ENCODE assay signal across 7 cellular contexts in the genomic region with DNA sequence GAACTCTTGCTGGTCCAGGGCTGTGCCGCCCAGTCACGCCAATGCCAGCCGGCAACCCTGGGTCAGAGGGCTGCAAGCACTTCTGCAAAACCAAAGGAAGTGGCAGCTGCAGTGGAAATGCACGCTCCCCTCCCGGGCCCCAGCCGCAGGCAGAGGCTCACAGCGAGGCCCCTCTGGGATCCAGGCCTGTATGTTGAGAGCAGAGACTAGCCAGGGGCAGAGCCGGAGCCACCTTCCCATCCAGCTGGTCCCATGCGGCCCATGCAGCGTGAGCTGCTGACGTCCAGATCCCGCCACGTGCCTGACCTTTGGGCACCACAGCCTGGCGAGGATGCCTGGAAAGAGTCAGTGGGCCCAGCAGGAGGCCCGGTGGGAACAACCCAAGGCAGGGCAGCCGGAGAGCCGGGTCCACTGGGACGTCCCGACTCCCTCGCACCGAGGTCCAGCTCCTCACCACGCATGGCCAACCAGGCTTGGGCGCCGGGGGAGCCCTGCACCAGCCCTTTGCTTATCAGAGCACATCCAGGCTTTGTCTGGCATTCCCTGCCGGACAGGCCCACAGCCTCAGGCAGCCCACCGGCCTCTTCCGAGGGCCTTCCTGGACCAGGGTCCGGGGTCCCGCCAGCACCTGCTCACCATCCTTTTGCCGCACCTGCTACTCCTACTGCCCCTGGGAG. TPM values are rescaled to one million over a fixed set of nuclear protein-coding genes. Genes with fewer than 3 reads are reported as not detected.
DNase-seq lines count a peak whose midpoint lies in the region; ATAC-seq and TF ChIP-seq lines count a peak whose summit lies in the region.

No MANE protein-coding gene starts in this region.

- ATAC-seq in activated T-helper 17 cell treated with anti-CD3 and anti-CD28 coated beads, Interleukin-2, amount 50 U/mL, for 72 hours (replicated peaks), result no peak

- peaks cover 28% of the 10 kb centered on the region for H3K4me1 Mint-ChIP-seq in activated T-helper 17 cell treated with anti-CD3 and anti-CD28 coated beads, Interleukin-2, amount 50 U/mL, for 72 hours
- peaks cover 51% of the 10 kb centered on the region for H3K4me1 Mint-ChIP-seq in nephron progenitor cell

- no peaks in the 10 kb centered on the region for H3K27me3 ChIP-seq in HAP-1 (ENCODE audit: low read depth)

- no peaks in the 10 kb centered on the region for H3K36me3 ChIP-seq in HAP-1 (replicated peaks)

- DNase-seq in Kasumi-1 (lab: John Stamatoyannopoulos, UW) (peak; percentile 53 to 76), islet precursor cell (peak; percentile 51), substantia nigra (lab: John Stamatoyannopoulos, UW) (peak in 9 of 49 donors; percentile 13 to 62 (median 25)), nephron progenitor cell (no peak), HAP-1 (ENCODE audit: low spot score in 2 of 2) (no peak), GOT3 (lab: John Stamatoyannopoulos, UW) (no peak)

- H3K27ac Mint-ChIP-seq in activated T-helper 17 cell treated with anti-CD3 and anti-CD28 coated beads, Interleukin-2, amount 50 U/mL, for 72 hours, result peak overlapping the region; percentile 95
- no peak overlapping the region for H3K27ac Mint-ChIP-seq in nephron progenitor cell

- in situ Hi-C loops in HAP-1 (cut with MboI; ENCODE audit: low sequenced_read_pairs), result no loop called here

- no peaks in the 10 kb centered on the region for H3K9me3 ChIP-seq in HAP-1

- H3K27ac ChIP-seq in substantia nigra (ENCODE audit: low read depth, low read length, poor library complexity, severe bottlenecking), result peak overlapping the region; percentile 55

- no peaks in the 10 kb centered on the region for H3K9me3 Mint-ChIP-seq in activated T-helper 17 cell treated with anti-CD3 and anti-CD28 coated beads, Interleukin-2, amount 50 U/mL, for 72 hours
- no peaks in the 10 kb centered on the region for H3K9me3 Mint-ChIP-seq in nephron progenitor cell

- no peak for TF ChIP-seq CTCF in nephron progenitor cell (IDR thresholded peaks at IDR 0.05)

- H3K4me1 ChIP-seq in HAP-1, result no peaks in the 10 kb centered on the region

- no peaks in the 10 kb centered on the region for H3K27me3 Mint-ChIP-seq in activated T-helper 17 cell treated with anti-CD3 and anti-CD28 coated beads, Interleukin-2, amount 50 U/mL, for 72 hours
- H3K27me3 Mint-ChIP-seq in nephron progenitor cell (ENCODE audit: low read depth, poor library complexity), result peaks cover 24% of the 10 kb centered on the region

- peak overlapping the region; percentile 98 for H3K4me3 Mint-ChIP-seq in activated T-helper 17 cell treated with anti-CD3 and anti-CD28 coated beads, Interleukin-2, amount 50 U/mL, for 72 hours
- H3K4me3 Mint-ChIP-seq in nephron progenitor cell, result no peak overlapping the region

- H3K36me3 Mint-ChIP-seq in activated T-helper 17 cell treated with anti-CD3 and anti-CD28 coated beads, Interleukin-2, amount 50 U/mL, for 72 hours (ENCODE audit: low read depth), result peaks cover 83% of the 10 kb centered on the region
- H3K36me3 Mint-ChIP-seq in nephron progenitor cell (ENCODE audit: low read depth), result no peaks in the 10 kb centered on the region

- H3K4me3 ChIP-seq in HAP-1, result no peak overlapping the region

RNA-seq across cellular contexts. Expression of a gene that starts 4.3 kb away (rescaled TPM):
- 10 to 100 TPM; 46.5 to 49.5 TPM for total RNA-seq in activated T-helper 17 cell treated with anti-CD3 and anti-CD28 coated beads, Interleukin-2, amount 50 U/mL, for 72 hours

RNA-seq across cellular contexts. Expression of a gene that starts 40.0 kb away (rescaled TPM):
- 10 to 100 TPM; 49.2 to 58.6 TPM for total RNA-seq in activated T-helper 17 cell treated with anti-CD3 and anti-CD28 coated beads, Interleukin-2, amount 50 U/mL, for 72 hours

Comparison
In these comparisons a context has a peak if more than half of its experiments do, and no peak if none do; other contexts are left out.
1. DNase-seq: peak in Kasumi-1 (2 of 2) and islet precursor cell (single experiment); none in nephron progenitor cell (single experiment), HAP-1 (0 of 2) and GOT3 (single experiment).